8 cellular contexts compared by ENCODE assay signal in the genomic region with DNA sequence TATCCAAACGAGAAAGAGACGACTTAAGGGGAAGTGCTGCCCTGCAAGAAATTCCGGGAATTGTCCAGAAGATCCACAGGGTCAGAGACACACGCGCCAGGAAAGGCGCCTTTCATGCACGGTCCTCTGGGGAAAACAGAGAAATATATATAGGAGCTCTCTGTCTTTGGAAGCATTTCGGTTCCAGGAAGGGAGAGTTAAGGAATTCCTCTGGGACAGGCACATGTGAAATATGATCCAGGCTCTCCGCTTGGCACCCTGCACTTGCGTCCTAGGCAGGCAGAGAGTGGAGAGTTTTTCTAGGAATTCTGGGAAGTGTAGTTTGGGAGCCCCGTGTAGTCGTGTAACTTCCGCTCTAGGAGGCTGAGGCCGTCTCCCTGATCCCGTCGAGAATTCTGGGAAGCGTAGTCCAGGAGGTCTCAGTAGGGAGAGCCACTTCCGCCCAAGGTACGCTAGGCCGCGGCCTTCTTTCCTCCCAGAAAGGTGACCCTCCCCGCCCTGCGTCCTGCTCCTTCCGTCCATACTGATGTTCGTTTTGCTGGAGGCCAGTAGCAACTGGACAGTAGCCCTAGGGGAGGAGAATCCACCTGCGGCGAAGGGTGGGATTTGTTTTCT.
DNase-seq lines count a peak whose midpoint lies in the region; ATAC-seq and TF ChIP-seq lines count a peak whose summit lies in the region.
"Not testable (repeated sequence)": the region's sequence is repeated elsewhere in the genome, so short reads cannot be mapped to it uniquely, and the experiment has no call there.

No MANE protein-coding gene starts in this region.

- not testable (repeated sequence) for TF ChIP-seq CTCF in breast epithelium (IDR thresholded peaks at IDR 0.05); foreskin keratinocyte (conservative IDR thresholded peaks at IDR 0.05); parathyroid adenoma (IDR thresholded peaks at IDR 0.05); upper lobe of left lung (IDR thresholded peaks at IDR 0.05)

- H3K27ac ChIP-seq in breast epithelium (peak overlapping the region in 1 of 2 donors; percentile 26), parathyroid adenoma (peak overlapping the region; percentile 40), upper lobe of left lung (peak overlapping the region in 2 of 4 donors; percentile 35 to 59)
- H3K27ac ChIP-seq in foreskin keratinocyte, result not testable (repeated sequence)

- peak overlapping the region; percentile 61 for H3K4me2 ChIP-seq in parathyroid adenoma (ENCODE audit: low read length)

- H3K4me1 ChIP-seq in breast epithelium, foreskin keratinocyte, parathyroid adenoma, upper lobe of left lung: not testable (repeated sequence)

- TF ChIP-seq POLR2A in breast epithelium (IDR thresholded peaks at IDR 0.05), result not testable (repeated sequence)
- TF ChIP-seq POLR2A in upper lobe of left lung (IDR thresholded peaks at IDR 0.05), result peak in 1 of 4 donors; percentile 16

- DNase-seq in DMS53 treated with DMSO at 0.1 percent for 48 hours (lab: John Stamatoyannopoulos, UW; ENCODE audit: unreplicated experiment) (peak; percentile 28), NCI-H146 treated with DMSO at 0.1 percent for 48 hours (lab: John Stamatoyannopoulos, UW; ENCODE audit: unreplicated experiment) (peak; percentile 26), RPMI7951 (ENCODE audit: low read depth) (peak; percentile 96), breast epithelium (ENCODE audit: low spot score in 2 of 2) (peak; percentile 71 to 77), foreskin keratinocyte (peak; percentile 44 to 73), left colon (peak; percentile 50 to 70), upper lobe of left lung (peak in 1 of 2 donors; percentile 71)

- not testable (repeated sequence) for TF ChIP-seq EP300 in upper lobe of left lung (IDR thresholded peaks at IDR 0.05)

- intact Hi-C loops in breast epithelium (cut with DNase I; ENCODE audit: low total_unique reads); left colon (cut with DNase I, micrococcal nuclease): not testable (repeated sequence)

- ATAC-seq in foreskin keratinocyte (peak; percentile 99), left colon (peak; percentile 99), upper lobe of left lung (ENCODE audit: low FRiP score in 2 of 2) (peak; percentile 98 to 99)

- H3K79me2 ChIP-seq in parathyroid adenoma, result not testable (repeated sequence)

- H3K9me3 ChIP-seq in breast epithelium; parathyroid adenoma (ENCODE audit: control insufficient read depth, low read length); upper lobe of left lung: not testable (repeated sequence)

- H3K4me3 ChIP-seq in breast epithelium (peak overlapping the region; percentile 41 to 51 (median 43)), parathyroid adenoma (ENCODE audit: low read depth, low read length) (peak overlapping the region; percentile 59), upper lobe of left lung (peak overlapping the region in 3 of 4 donors; percentile 32 to 52 (median 52))

- not testable (repeated sequence) for H3K36me3 ChIP-seq in breast epithelium; parathyroid adenoma (ENCODE audit: control insufficient read depth, insufficient read depth, low read length); upper lobe of left lung

- whole genome bisulfite sequencing in upper lobe of left lung, 2 donors, result 13 to 24% methylated on average over 17 to 27 of the region's 27 CpGs

- H2AFZ ChIP-seq in parathyroid adenoma, result peak overlapping the region; percentile 84

- not testable (repeated sequence) for H3K27me3 ChIP-seq in breast epithelium; foreskin keratinocyte; parathyroid adenoma (ENCODE audit: control insufficient read depth, insufficient read depth, low read length); upper lobe of left lung

- H3K9ac ChIP-seq in parathyroid adenoma, result not testable (repeated sequence)
